30 cellular contexts compared by ENCODE assay signal in genomic region chr5:96072138-96072790, GRCh38.
"Had no signal": no experiment of that assay in that cellular context is flagged by ENCODE, and none has a peak within 500 bp of the region (broad histone marks: within the 10 kb centered on the region; RNA-seq: fewer than 3 reads in every experiment).

No MANE protein-coding gene starts in this region.

- H3K36me3 Mint-ChIP-seq: activated naive CD8-positive, alpha-beta T cell; natural killer cell; neural progenitor cell; stimulated activated naive B cell treated with anti-CD40 and anti-IgM and Interleukin-4, amounts not matched to agents 10 μg/mL and 1 μg/mL and 100 μg/mL, for 72 hours had no signal

- H3K9me3 ChIP-seq: body of pancreas, colonic mucosa, right atrium auricular region, tibial nerve had no signal

- H3K27me3 Mint-ChIP-seq: activated CD4-positive, alpha-beta memory T cell treated with anti-CD3 and anti-CD28 coated beads, Interleukin-2, amount 10 ng/mL, durations not matched to agents 7 days and 5 days; activated naive CD8-positive, alpha-beta T cell; activated T-cell treated with anti-CD3 and anti-CD28 coated beads, Interleukin-2, amount 50 U/mL, for 24 hours; effector memory CD8-positive, alpha-beta T cell had no signal

- H3K4me3 ChIP-seq: body of pancreas, colonic mucosa, neural progenitor cell, right atrium auricular region, smooth muscle cell, tibial nerve had no signal

- H3K4me1 Mint-ChIP-seq: natural killer cell had no signal

- H3K27ac Mint-ChIP-seq: activated CD4-positive, alpha-beta memory T cell treated with anti-CD3 and anti-CD28 coated beads, Interleukin-2, amount 10 ng/mL, durations not matched to agents 7 days and 5 days; activated naive CD8-positive, alpha-beta T cell; activated T-cell treated with anti-CD3 and anti-CD28 coated beads, Interleukin-2, amount 50 U/mL, for 24 hours; effector memory CD8-positive, alpha-beta T cell; natural killer cell; neural progenitor cell; stimulated activated naive B cell treated with anti-CD40 and anti-IgM and Interleukin-4, amounts not matched to agents 10 μg/mL and 1 μg/mL and 100 μg/mL, for 72 hours; T-helper 1 cell treated with Interleukin-12 subunit alpha and Interleukin-12 subunit beta and Interleukin-4 antibody, amounts not matched to agents 30 μg/mL and 1 μg/mL, for 36 hours had no signal

- H3K27me3 ChIP-seq: body of pancreas, colonic mucosa, neural progenitor cell, right atrium auricular region, tibial nerve had no signal

- DNase-seq: activated CD4-positive, alpha-beta memory T cell treated with anti-CD3 and anti-CD28 coated beads, Interleukin-2, amount 10 ng/mL, durations not matched to agents 7 days and 5 days; activated CD4-positive, alpha-beta T cell treated with anti-CD3 and anti-CD28 coated beads for 48 hours; activated CD8-positive, alpha-beta memory T cell treated with anti-CD3 and anti-CD28 coated beads, Interleukin-2, amount 50 U/mL, for 48 hours; activated effector memory CD4-positive, alpha-beta T cell treated with Interleukin-2 at 50 U/mL for 16 hours; activated naive CD4-positive, alpha-beta T cell treated with Interleukin-2 at 50 U/mL for 16 hours; activated T-cell treated with anti-CD3 and anti-CD28 coated beads, Interleukin-2, amount 50 U/mL, for 24 hours; aorta; body of pancreas; cerebellar nuclear complex; colonic mucosa; effector memory CD8-positive, alpha-beta T cell; foreskin fibroblast; head of caudate nucleus; hippocampal formation; left cardiac atrium; natural killer cell; occipital lobe; stimulated activated CD4-positive, alpha-beta T cell treated with anti-CD3 and anti-CD28 coated beads, Interleukin-1b, Interleukin-23, amount 100 ng/mL, for 48 hours; stimulated activated naive B cell treated with anti-CD40 and anti-IgM and Interleukin-4, amounts not matched to agents 10 μg/mL and 1 μg/mL and 100 μg/mL, for 72 hours; SW 1271; T-helper 9 cell; WERI-Rb-1 had no signal

- H3K36me3 ChIP-seq: colonic mucosa, neural progenitor cell, right atrium auricular region, tibial nerve, WERI-Rb-1 had no signal

- H3K27ac ChIP-seq: body of pancreas, colonic mucosa, neural progenitor cell, parathyroid adenoma, right atrium auricular region, tibial nerve, WERI-Rb-1 had no signal

- ATAC-seq: activated CD4-positive, CD25-positive, alpha-beta regulatory T cell treated with anti-CD3 and anti-CD28 coated beads, Interleukin-2, amount 50 U/mL, for 24 hours; body of pancreas; effector memory CD8-positive, alpha-beta T cell; left cardiac atrium; natural killer cell; stimulated activated naive B cell treated with anti-CD40 and anti-IgM and Interleukin-4, amounts not matched to agents 10 μg/mL and 1 μg/mL and 100 μg/mL, for 72 hours had no signal

- H3K4me1 ChIP-seq: colonic mucosa, neural progenitor cell, parathyroid adenoma, tibial nerve had no signal

- H3K9me3 Mint-ChIP-seq: activated CD4-positive, alpha-beta memory T cell treated with anti-CD3 and anti-CD28 coated beads, Interleukin-2, amount 10 ng/mL, durations not matched to agents 7 days and 5 days; activated T-cell treated with anti-CD3 and anti-CD28 coated beads, Interleukin-2, amount 50 U/mL, for 24 hours; effector memory CD8-positive, alpha-beta T cell; natural killer cell; neural progenitor cell; stimulated activated naive B cell treated with anti-CD40 and anti-IgM and Interleukin-4, amounts not matched to agents 10 μg/mL and 1 μg/mL and 100 μg/mL, for 72 hours; T-helper 1 cell treated with Interleukin-12 subunit alpha and Interleukin-12 subunit beta and Interleukin-4 antibody, amounts not matched to agents 30 μg/mL and 1 μg/mL, for 36 hours had no signal

- H3K4me3 Mint-ChIP-seq: activated CD4-positive, alpha-beta memory T cell treated with anti-CD3 and anti-CD28 coated beads, Interleukin-2, amount 10 ng/mL, durations not matched to agents 7 days and 5 days; activated naive CD8-positive, alpha-beta T cell; activated T-cell treated with anti-CD3 and anti-CD28 coated beads, Interleukin-2, amount 50 U/mL, for 24 hours; effector memory CD8-positive, alpha-beta T cell; natural killer cell; neural progenitor cell; stimulated activated naive B cell treated with anti-CD40 and anti-IgM and Interleukin-4, amounts not matched to agents 10 μg/mL and 1 μg/mL and 100 μg/mL, for 72 hours; T-helper 1 cell treated with Interleukin-12 subunit alpha and Interleukin-12 subunit beta and Interleukin-4 antibody, amounts not matched to agents 30 μg/mL and 1 μg/mL, for 36 hours had no signal
